ENCODE assay signal across 26 cellular contexts in the genomic region with DNA sequence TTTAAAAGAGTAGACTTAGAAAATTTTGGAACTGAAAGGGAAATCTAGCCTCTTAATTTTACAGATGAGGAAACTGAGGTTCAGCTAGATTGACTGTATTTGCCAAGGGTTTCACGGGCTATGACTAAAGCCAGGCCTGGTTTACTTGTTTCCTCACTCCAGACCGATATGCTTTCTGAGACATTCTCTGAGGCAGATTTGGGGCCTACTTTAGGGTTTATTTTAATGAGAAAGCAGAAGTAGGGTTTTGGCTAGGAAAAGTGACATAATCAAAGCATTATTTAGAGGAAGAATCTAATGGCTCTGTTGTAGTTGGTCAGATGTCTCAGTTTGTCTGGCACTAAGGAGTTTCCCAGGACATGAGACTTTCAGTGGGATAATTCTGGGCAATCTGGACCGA. TPM values are rescaled to one million over a fixed set of nuclear protein-coding genes. Genes with fewer than 3 reads are reported as not detected.
DNase-seq lines count a peak whose midpoint lies in the region; ATAC-seq and TF ChIP-seq lines count a peak whose summit lies in the region.
"Had no signal": no experiment of that assay in that cellular context is flagged by ENCODE, and none has a peak within 500 bp of the region (broad histone marks: within the 10 kb centered on the region; RNA-seq: fewer than 3 reads in every experiment).

No MANE protein-coding gene starts in this region.

- no peak overlapping the region for H3K27ac ChIP-seq in left ventricle myocardium inferior (replicated peaks)
- H3K27ac ChIP-seq: body of pancreas had no signal

- H3K9me3 Mint-ChIP-seq in activated CD8-positive, alpha-beta T cell treated with anti-CD3 and anti-CD28 coated beads, Interleukin-2, amount 10 ng/mL, durations not matched to agents 7 days and 5 days (ENCODE audit: insufficient read depth), result no peaks in the 10 kb centered on the region
- H3K9me3 Mint-ChIP-seq: activated CD4-positive, alpha-beta memory T cell treated with anti-CD3 and anti-CD28 coated beads, Interleukin-2, amount 10 ng/mL, durations not matched to agents 7 days and 5 days; natural killer cell had no signal

- ATAC-seq in left ventricle myocardium superior (peak; percentile 25), GM18867 (IDR thresholded peaks at IDR 0.05; ENCODE audit: unreplicated experiment) (no peak)
- ATAC-seq in activated CD8-positive, alpha-beta T cell treated with anti-CD3 and anti-CD28 coated beads, Interleukin-2, amount 10 ng/mL, durations not matched to agents 7 days and 5 days, result no peak
- ATAC-seq: body of pancreas, GM12878, natural killer cell, Panc1 had no signal

- CTCF ChIA-PET in activated CD8-positive, alpha-beta T cell treated with anti-CD3 and anti-CD28 coated beads, Interleukin-2, amount 10 ng/mL, durations not matched to agents 7 days and 5 days (lab: Charles Lee), result no interaction called here

- H3K27me3 ChIP-seq in left ventricle myocardium inferior (ENCODE audit: low read depth), result no peaks in the 10 kb centered on the region
- H3K27me3 ChIP-seq: body of pancreas, heart left ventricle, upper lobe of left lung had no signal

- peaks cover 3% of the 10 kb centered on the region for H3K4me1 Mint-ChIP-seq in activated CD8-positive, alpha-beta T cell treated with anti-CD3 and anti-CD28 coated beads, Interleukin-2, amount 10 ng/mL, durations not matched to agents 7 days and 5 days (ENCODE audit: low read depth)

- POLR2A ChIA-PET in activated CD8-positive, alpha-beta T cell treated with anti-CD3 and anti-CD28 coated beads, Interleukin-2, amount 10 ng/mL, durations not matched to agents 7 days and 5 days (lab: Charles Lee), result no interaction called here

- no peaks in the 10 kb centered on the region for H3K4me1 ChIP-seq in left ventricle myocardium inferior
- H3K4me1 ChIP-seq: body of pancreas, HAP-1, upper lobe of left lung had no signal

- H3K9me3 ChIP-seq in left ventricle myocardium inferior (replicated peaks), result no peaks in the 10 kb centered on the region
- H3K9me3 ChIP-seq: body of pancreas, HAP-1, heart left ventricle, upper lobe of left lung had no signal

- H3K27me3 Mint-ChIP-seq in activated CD8-positive, alpha-beta T cell treated with anti-CD3 and anti-CD28 coated beads, Interleukin-2, amount 10 ng/mL, durations not matched to agents 7 days and 5 days (ENCODE audit: low read depth), result peaks cover 5% of the 10 kb centered on the region

- H3K4me3 ChIP-seq in left ventricle myocardium inferior, result no peak overlapping the region
- H3K4me3 ChIP-seq: body of pancreas, GM12878, HAP-1, heart left ventricle, smooth muscle cell, upper lobe of left lung had no signal

- intact Hi-C loops in left ventricle myocardium superior (cut with micrococcal nuclease) (no loop called here), left ventricle myocardium inferior (cut with micrococcal nuclease) (no loop called here)

- H3K27ac Mint-ChIP-seq in activated CD8-positive, alpha-beta T cell treated with anti-CD3 and anti-CD28 coated beads, Interleukin-2, amount 10 ng/mL, durations not matched to agents 7 days and 5 days, result no peak overlapping the region
- H3K27ac Mint-ChIP-seq: activated CD4-positive, alpha-beta memory T cell treated with anti-CD3 and anti-CD28 coated beads, Interleukin-2, amount 10 ng/mL, durations not matched to agents 7 days and 5 days; natural killer cell; T-helper 2 cell treated with Interferon-gamma antibody and Interleukin-4, amounts not matched to agents 5 μg/mL and 100 μg/mL, for 36 hours had no signal

- H3K36me3 Mint-ChIP-seq in activated CD8-positive, alpha-beta T cell treated with anti-CD3 and anti-CD28 coated beads, Interleukin-2, amount 10 ng/mL, durations not matched to agents 7 days and 5 days (ENCODE audit: low read depth), result no peaks in the 10 kb centered on the region
- H3K36me3 Mint-ChIP-seq: natural killer cell had no signal

- H3K4me3 Mint-ChIP-seq in activated CD8-positive, alpha-beta T cell treated with anti-CD3 and anti-CD28 coated beads, Interleukin-2, amount 10 ng/mL, durations not matched to agents 7 days and 5 days, result no peak overlapping the region
- H3K4me3 Mint-ChIP-seq: activated CD4-positive, alpha-beta memory T cell treated with anti-CD3 and anti-CD28 coated beads, Interleukin-2, amount 10 ng/mL, durations not matched to agents 7 days and 5 days; natural killer cell; T-helper 2 cell treated with Interferon-gamma antibody and Interleukin-4, amounts not matched to agents 5 μg/mL and 100 μg/mL, for 36 hours had no signal

- DNase-seq in left ventricle myocardium superior (no peak), left ventricle myocardium inferior (no peak), SIG-M5 (lab: John Stamatoyannopoulos, UW) (peak; percentile 74), globus pallidus (ENCODE audit: low spot score) (peak; percentile 43), NAMALWA (ENCODE audit: low spot score) (no peak), NCI-H1092 treated with DMSO at 0.1 percent for 48 hours (lab: John Stamatoyannopoulos, UW) (no peak)
- DNase-seq in activated CD8-positive, alpha-beta T cell treated with anti-CD3 and anti-CD28 coated beads, Interleukin-2, amount 10 ng/mL, durations not matched to agents 7 days and 5 days, result no peak
- DNase-seq: 8988T; activated CD4-positive, alpha-beta memory T cell treated with anti-CD3 and anti-CD28 coated beads, Interleukin-2, amount 10 ng/mL, durations not matched to agents 7 days and 5 days; activated effector memory CD4-positive, alpha-beta T cell treated with Interleukin-2 at 50 U/mL for 16 hours; cerebellar nuclear complex; DMS79 treated with DMSO at 0.1 percent for 48 hours; heart left ventricle; midbrain; natural killer cell; NCI-H1417 treated with DMSO at 0.1 percent for 48 hours; stimulated activated CD4-positive, alpha-beta T cell treated with anti-CD3 and anti-CD28 coated beads, Interleukin-2, amount 100 ng/mL, for 24 hours; upper lobe of left lung had no signal

- TF ChIP-seq CTCF in left ventricle myocardium inferior (IDR thresholded peaks at IDR 0.05; ENCODE audit: borderline replicate concordance), result no peak

- H3K36me3 ChIP-seq in left ventricle myocardium inferior, result no peaks in the 10 kb centered on the region
- H3K36me3 ChIP-seq: HAP-1, heart left ventricle, upper lobe of left lung had no signal

RNA-seq across cellular contexts. Expression of gene RPTN, which starts 1.5 kb away (rescaled TPM):
- total RNA-seq in left ventricle myocardium superior (not detected), left ventricle myocardium inferior (not detected)
- total RNA-seq in activated CD8-positive, alpha-beta T cell treated with anti-CD3 and anti-CD28 coated beads, Interleukin-2, amount 10 ng/mL, durations not matched to agents 7 days and 5 days, result not detected
- total RNA-seq: activated CD4-positive, alpha-beta memory T cell treated with anti-CD3 and anti-CD28 coated beads, Interleukin-2, amount 10 ng/mL, durations not matched to agents 7 days and 5 days; body of pancreas; GM12878; heart left ventricle; natural killer cell; omental fat pad; smooth muscle cell; upper lobe of left lung had no signal

RNA-seq across cellular contexts. Expression of gene TCHH, which starts 45.3 kb away (rescaled TPM):
- total RNA-seq in left ventricle myocardium superior (0.02 TPM), left ventricle myocardium inferior (not detected)
- total RNA-seq in activated CD8-positive, alpha-beta T cell treated with anti-CD3 and anti-CD28 coated beads, Interleukin-2, amount 10 ng/mL, durations not matched to agents 7 days and 5 days, result under 1 TPM in 1 of 2 experiments, not detected in 1; 0.08 TPM
- total RNA-seq: GM12878, natural killer cell, smooth muscle cell had no signal

Comparison
In these comparisons a context has a peak if more than half of its experiments do, and no peak if none do; other contexts are left out.
1. DNase-seq: peak in SIG-M5 (single experiment) and globus pallidus (single experiment); none in left ventricle myocardium superior (single experiment), left ventricle myocardium inferior (single experiment), NAMALWA (single experiment), activated CD8-positive, alpha-beta T cell treated with anti-CD3 and anti-CD28 coated beads, Interleukin-2, amount 10 ng/mL, durations not matched to agents 7 days and 5 days (single experiment) and NCI-H1092 treated with DMSO at 0.1 percent for 48 hours (single experiment).